In the genomic region with DNA sequence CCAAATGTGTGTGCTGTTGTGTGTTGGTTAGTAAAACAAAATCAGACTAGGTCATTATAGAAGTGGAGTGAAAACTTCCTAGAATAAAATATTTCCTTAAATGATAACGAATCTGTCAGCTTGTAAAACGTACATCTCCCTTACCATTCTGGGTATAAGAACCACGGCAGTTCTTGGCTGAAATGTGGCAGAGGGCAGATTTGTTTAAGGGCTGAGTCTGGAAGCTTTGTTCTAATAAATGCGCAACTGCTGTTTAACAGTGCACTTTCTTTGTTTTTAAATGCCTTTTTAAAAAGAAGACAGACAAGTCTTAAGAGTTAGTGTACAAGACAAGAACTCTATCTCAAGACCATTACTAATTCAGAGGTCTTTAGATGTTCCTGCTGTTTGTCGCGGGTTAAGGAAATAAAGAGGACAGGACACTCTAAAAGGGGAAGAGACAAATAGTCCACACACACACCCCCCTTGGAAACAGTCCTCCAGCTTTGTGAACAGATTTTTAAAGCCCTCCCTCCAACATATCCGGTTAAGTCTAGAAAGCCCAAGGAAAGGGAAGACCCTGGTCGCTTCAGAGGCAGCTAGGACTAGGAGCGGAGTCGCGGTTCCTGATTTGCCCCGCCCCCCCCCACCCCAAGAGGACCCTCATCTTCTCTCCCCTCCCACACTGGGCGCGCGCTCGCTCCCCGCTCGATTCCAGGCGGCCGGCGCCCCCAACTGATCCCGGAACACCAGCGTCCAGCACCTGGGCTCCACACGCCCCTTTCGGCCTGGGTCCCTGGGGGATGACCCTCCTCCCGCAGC, we compare ENCODE assay signal across 8 cellular contexts. TPM values are rescaled to one million over a fixed set of nuclear protein-coding genes. Genes with fewer than 3 reads are reported as not detected.
DNase-seq lines count a peak whose midpoint lies in the region; ATAC-seq and TF ChIP-seq lines count a peak whose summit lies in the region.

No MANE protein-coding gene starts in this region.

- H3K27ac ChIP-seq in SJCRH30 = peak overlapping the region; percentile 85
- peak overlapping the region; percentile 75 for H3K27ac ChIP-seq in cingulate gyrus (ENCODE audit: low read depth, low read length)
- peak overlapping the region; percentile 83 for H3K27ac ChIP-seq in stomach smooth muscle (ENCODE audit: low read length)

- H3K4me3 Mint-ChIP-seq in Caco-2 (ENCODE audit: unreplicated experiment) (peak overlapping the region; percentile 86), IgD-negative memory B cell (peak overlapping the region; percentile 92 to 98 (median 96))

- H3K27ac Mint-ChIP-seq in Caco-2 (ENCODE audit: unreplicated experiment) (peak overlapping the region; percentile 90), IgD-negative memory B cell (peak overlapping the region; percentile 95 to 98 (median 98))

- POLR2A ChIA-PET in Caco-2 (lab: Charles Lee) = interaction anchor here (0.6 to 1.7 kb wide), 11 partner anchors 9 to 249 kb away, joined by 3 to 9 read pairs (median 4); a partner anchor contains a TSS

- H3K4me1 ChIP-seq in Caco-2 = 0 out of 2 replicates have a peak, but pooled peaks cover 3% of the 10 kb centered on the region
- H3K4me1 ChIP-seq in SJCRH30 = no peaks in the 10 kb centered on the region
- H3K4me1 ChIP-seq in stomach smooth muscle (ENCODE audit: control insufficient read depth, insufficient read depth, low read length) = no peaks in the 10 kb centered on the region

- no peaks in the 10 kb centered on the region for H3K27me3 ChIP-seq in Caco-2 (replicated peaks; ENCODE audit: control insufficient read depth, insufficient read depth, low read length)
- no peaks in the 10 kb centered on the region for H3K27me3 ChIP-seq in SJCRH30
- H3K27me3 ChIP-seq in stomach smooth muscle (ENCODE audit: control insufficient read depth in 1 of 2, insufficient read depth in 2 of 2, low read length in 2 of 2) = no peaks in the 10 kb centered on the region

- H3K9me3 Mint-ChIP-seq in Caco-2 (ENCODE audit: unreplicated experiment) = no peaks in the 10 kb centered on the region
- H3K9me3 Mint-ChIP-seq in IgD-negative memory B cell = no peaks in the 10 kb centered on the region

- intact Hi-C loops in Caco-2 (cut with micrococcal nuclease; ENCODE audit: unreplicated experiment) (loop anchor here (1.0 kb wide), 1 partner anchor 208 kb away; no protein-coding TSS in a partner anchor), left colon (cut with DNase I, micrococcal nuclease) (no loop called here)

- TSS peak; percentile 58 for BruUV-seq in Caco-2 (replicated peaks; lab: Mats Ljungman, UMichigan)

- peak overlapping the region; percentile 81 to 85 for H3K9ac ChIP-seq in stomach smooth muscle (ENCODE audit: low read length in 2 of 2)

- H3K36me3 ChIP-seq in Caco-2 (ENCODE audit: control insufficient read depth, insufficient read depth, low read length) (no peaks in the 10 kb centered on the region; the same call in none of the 2 replicates), SJCRH30 (peaks cover 2% of the 10 kb centered on the region), stomach smooth muscle (ENCODE audit: control insufficient read depth in 2 of 2, insufficient read depth in 2 of 2, low read length in 2 of 2) (no peaks in the 10 kb centered on the region)

- H3K4me3 ChIP-seq in Caco-2 (ENCODE audit: low read depth, low read length) = peak overlapping the region; percentile 65
- H3K4me3 ChIP-seq in SJCRH30 = peak overlapping the region; percentile 91
- peak overlapping the region; percentile 70 to 81 for H3K4me3 ChIP-seq in stomach smooth muscle (ENCODE audit: low read length in 2 of 2)

- ATAC-seq in GM21381 (IDR thresholded peaks at IDR 0.05; ENCODE audit: unreplicated experiment) = peak; percentile 19
- ATAC-seq in left colon = peak; percentile 38

- CTCF ChIA-PET in Caco-2 (lab: Charles Lee) = interaction anchor here (0.6 to 1.9 kb wide), 14 partner anchors 10 to 208 kb away, joined by 3 to 11 read pairs (median 4); a partner anchor contains a TSS

- peak in 1 of 2 experiments; percentile 68 for DNase-seq in Caco-2
- peak; percentile 61 to 71 for DNase-seq in SJCRH30
- peak in 1 of 2 donors; percentile 46 for DNase-seq in left colon
- no peak for DNase-seq in NCI-H774 (lab: John Stamatoyannopoulos, UW)

- no peak for TF ChIP-seq CTCF in Caco-2 (IDR thresholded peaks at IDR 0.05; ENCODE audit: insufficient read depth in 1 of 2, low read depth in 1 of 2, low read length in 1 of 2, severe bottlenecking in 1 of 2, unreplicated experiment in 1 of 2)

- peaks cover 41% of the 10 kb centered on the region for H3K36me3 Mint-ChIP-seq in Caco-2 (ENCODE audit: insufficient read depth, unreplicated experiment)
- peaks cover 2% of the 10 kb centered on the region for H3K36me3 Mint-ChIP-seq in IgD-negative memory B cell

- H3K4me1 Mint-ChIP-seq in Caco-2 (ENCODE audit: low read depth, unreplicated experiment) (no peaks in the 10 kb centered on the region), IgD-negative memory B cell (peaks cover 24 to 40% (median 28%) of the 10 kb centered on the region in 3 donors)

- H3K27me3 Mint-ChIP-seq in Caco-2 (ENCODE audit: insufficient read depth, unreplicated experiment) = no peaks in the 10 kb centered on the region
- no peaks in the 10 kb centered on the region for H3K27me3 Mint-ChIP-seq in IgD-negative memory B cell

- H3K9me3 ChIP-seq in Caco-2 = no peaks in the 10 kb centered on the region
- no peaks in the 10 kb centered on the region for H3K9me3 ChIP-seq in SJCRH30 (replicated peaks)
- H3K9me3 ChIP-seq in stomach smooth muscle (ENCODE audit: control insufficient read depth in 2 of 2, low read length in 2 of 2) = no peaks in the 10 kb centered on the region

RNA-seq across cellular contexts. Expression of a gene that starts 0.6 kb away (rescaled TPM):
- total RNA-seq in Caco-2 (2022) (36.6 and 40.5 TPM in 2 replicates), left colon (10 to 100 TPM; 35.9 to 38.9 TPM)
- polyA plus RNA-seq in IgD-negative memory B cell = 70.9 TPM
- total RNA-seq in SJCRH30 (2014; rRNA removed; shearing (Covaris generic)) = 14.8 and 16.5 TPM in 2 replicates

RNA-seq across cellular contexts. Expression of a gene that starts 34.7 kb away (rescaled TPM):
- 78.7 and 85.1 TPM in 2 replicates for total RNA-seq in Caco-2 (2022)
- 13.8 TPM for polyA plus RNA-seq in IgD-negative memory B cell
- 29.6 and 32.1 TPM in 2 replicates for total RNA-seq in SJCRH30 (2014; rRNA removed; shearing (Covaris generic))
- 10 to 100 TPM; 25.0 to 28.1 TPM for total RNA-seq in left colon
